ENCODE assay signal across 23 cellular contexts in the genomic region with DNA sequence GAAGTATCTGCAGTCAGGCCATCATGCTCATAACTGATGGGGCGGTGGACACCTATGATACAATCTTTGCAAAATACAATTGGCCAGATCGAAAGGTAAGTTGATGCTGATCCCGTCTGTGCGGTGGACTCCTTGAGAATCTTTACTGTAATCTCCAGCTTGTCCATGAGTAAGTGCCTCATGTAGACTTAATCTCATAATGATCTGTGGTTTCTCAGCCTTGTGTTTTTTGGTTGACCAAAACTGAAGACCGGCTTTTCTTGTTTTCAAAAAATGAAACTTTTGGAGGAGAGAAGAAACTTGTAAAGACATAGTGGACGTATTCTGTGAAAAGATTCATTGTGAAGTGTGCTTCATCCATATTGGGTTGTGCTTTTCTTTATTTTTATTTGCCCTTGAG.
DNase-seq lines count a peak whose midpoint lies in the region; ATAC-seq lines count a peak whose summit lies in the region.
"Had no signal": no experiment of that assay in that cellular context is flagged by ENCODE, and none has a peak within 500 bp of the region (broad histone marks: within the 10 kb centered on the region; RNA-seq: fewer than 3 reads in every experiment).

No MANE protein-coding gene starts in this region.

- H3K9ac ChIP-seq in ES-I3 (ENCODE audit: low read depth, low read length) (peak overlapping the region; percentile 28), HUES64 (ENCODE audit: low read depth, low read length) (peak overlapping the region; percentile 50), iPS-18a (ENCODE audit: low read length) (peak overlapping the region; percentile 28)

- DNase-seq in GOT3 (lab: John Stamatoyannopoulos, UW): no peak
- DNase-seq: Calu3; CD8-positive, alpha-beta memory T cell; DMS153; H7; HFFc6; Kasumi-1; NCI-H1417 treated with DMSO at 0.1 percent for 48 hours; NCI-H187; NCI-H446; NCI-H526; SHP77 treated with DMSO at 0.1 percent for 48 hours; SW 1271 had no signal

- WGBS in HUES64: 75% methylated on average over 6 of the region's 6 CpGs

- H3K4me1 ChIP-seq in ES-I3 (ENCODE audit: insufficient read depth, low read length) (peaks cover 32% of the 10 kb centered on the region), HUES64 (ENCODE audit: insufficient read depth, low read length) (peaks cover 41% of the 10 kb centered on the region), iPS-18a (ENCODE audit: control insufficient read depth, low read depth, low read length) (peaks cover 40% of the 10 kb centered on the region)

- H3K36me3 ChIP-seq in ES-I3 (ENCODE audit: insufficient read depth, low read length) (peaks cover 33% of the 10 kb centered on the region), HUES64 (ENCODE audit: insufficient read depth, low read length) (peaks cover 4% of the 10 kb centered on the region), iPS-18a (ENCODE audit: control insufficient read depth, low read depth, low read length) (peaks cover 2% of the 10 kb centered on the region)

- peak overlapping the region; percentile 26 for H3K4me3 ChIP-seq in HUES64 (ENCODE audit: low read length)
- H3K4me3 ChIP-seq in iPS-18a (ENCODE audit: low read length): peak overlapping the region; percentile 38
- H3K4me3 ChIP-seq: SK-N-MC had no signal

- H3K27me3 ChIP-seq in HUES64 (ENCODE audit: insufficient read depth, low read length) (no peaks in the 10 kb centered on the region), iPS-18a (ENCODE audit: control insufficient read depth, insufficient read depth, low read length) (no peaks in the 10 kb centered on the region)

- ATAC-seq in esophagus mucosa (peak; percentile 86), HG03571 (IDR thresholded peaks at IDR 0.05; ENCODE audit: unreplicated experiment) (no peak), HG02588 (IDR thresholded peaks at IDR 0.05; ENCODE audit: unreplicated experiment) (no peak), HG03175 (IDR thresholded peaks at IDR 0.05; ENCODE audit: unreplicated experiment) (no peak)

- H3K27ac ChIP-seq in HUES64 (ENCODE audit: low read depth, low read length) (peak overlapping the region; percentile 92), iPS-18a (ENCODE audit: low read length) (peak overlapping the region; percentile 72)
- H3K27ac ChIP-seq: C4-2B, RWPE1, SK-N-MC had no signal

- H3K9me3 ChIP-seq in ES-I3 (ENCODE audit: control insufficient read depth, insufficient read depth, low read length) (peaks cover 20% of the 10 kb centered on the region), HUES64 (ENCODE audit: insufficient read depth, low read depth, low read length) (peaks cover 3% of the 10 kb centered on the region), iPS-18a (ENCODE audit: control insufficient read depth, low read depth, low read length) (no peaks in the 10 kb centered on the region)
